1 cellular context compared by ENCODE assay signal in genomic region chr3:46974421-46975227, GRCh38.
A peak's percentile ranks its signal among the peaks of the same experiment; 100 is the strongest.
TF ChIP-seq lines count a peak whose summit lies in the region.

No MANE protein-coding gene starts in this region.

TF ChIP-seq in K562, 482 proteins besides CTCF, POLR2A, EP300 and RAD21 (continued from another document):
- TF ChIP-seq LCOR (CRISPR knock-in tag; IDR thresholded peaks at IDR 0.05), result peak; percentile 41; the same call in 1 of the 2 replicates
- peak; percentile 36; the same call in 1 of the 2 replicates for TF ChIP-seq SPI1 (IDR thresholded peaks at IDR 0.05; ENCODE audit: borderline replicate concordance, low read depth, low read length)
- 0 out of 2 replicates have a peak, but pooled peaks have one; percentile 27 for TF ChIP-seq GTF2E2 (tag; IDR thresholded peaks at IDR 0.05)
- no peak for TF ChIP-seq ZBTB5 (IDR thresholded peaks at IDR 0.05)
- TF ChIP-seq PREB (CRISPR knock-in tag; IDR thresholded peaks at IDR 0.05), result peak; percentile 87; the same call in 1 of the 2 replicates
